Comparison of ENCODE assay signal across 19 cellular contexts in the genomic region with DNA sequence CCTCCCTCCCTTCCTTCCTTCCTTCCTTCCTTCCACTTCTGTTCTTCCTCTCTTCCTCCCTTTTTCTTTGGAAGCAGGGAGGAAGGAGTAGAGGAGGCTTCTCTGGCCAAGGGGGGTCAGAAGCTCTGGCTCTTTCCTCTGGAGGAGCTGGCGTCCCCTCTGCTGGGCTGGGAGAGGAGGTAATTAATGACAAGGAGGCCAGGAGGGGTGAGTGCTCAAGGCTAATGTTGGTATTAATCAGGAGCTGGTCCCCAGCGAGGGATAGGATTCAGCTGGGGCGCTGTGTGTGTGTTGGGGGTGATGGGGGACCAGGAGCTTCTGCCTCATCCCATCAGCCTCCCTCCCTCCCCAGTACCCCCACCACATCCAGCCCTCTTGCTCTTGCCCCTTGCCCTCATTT. TPM values are rescaled to one million over a fixed set of nuclear protein-coding genes. Genes with fewer than 3 reads are reported as not detected.
DNase-seq lines count a peak whose midpoint lies in the region; ATAC-seq lines count a peak whose summit lies in the region.
"Had no signal": no experiment of that assay in that cellular context is flagged by ENCODE, and none has a peak within 500 bp of the region (broad histone marks: within the 10 kb centered on the region; RNA-seq: fewer than 3 reads in every experiment).

No MANE protein-coding gene starts in this region.

- no peaks in the 10 kb centered on the region for H3K9me3 Mint-ChIP-seq in effector memory CD8-positive, alpha-beta T cell
- H3K9me3 Mint-ChIP-seq: T-cell had no signal

- intact Hi-C loops in Right ventricle myocardium superior (cut with DNase I) (no loop called here), left ventricle myocardium superior (cut with micrococcal nuclease) (loop anchor here (10.0 kb wide), 1 partner anchor 93 kb away; no protein-coding TSS in a partner anchor)

- H3K4me1 Mint-ChIP-seq in effector memory CD8-positive, alpha-beta T cell (ENCODE audit: low read depth in 2 of 2), result peaks cover 4 to 5% of the 10 kb centered on the region in 2 donors

- peak; percentile 7 for DNase-seq in Right ventricle myocardium superior
- DNase-seq in left ventricle myocardium superior, result no peak
- peak; percentile 52 for DNase-seq in NCI-H69 (lab: John Stamatoyannopoulos, UW)
- DNase-seq in left kidney (ENCODE audit: low read depth, low spot score), result peak; percentile 85
- no peak for DNase-seq in effector memory CD8-positive, alpha-beta T cell
- DNase-seq in pons (ENCODE audit: low spot score), result no peak
- DNase-seq: C1 segment of cervical spinal cord; CD8-positive, alpha-beta memory T cell; MM.1S; NCI-H1092; NCI-H1694; NCI-H2081 treated with DMSO at 0.1 percent for 48 hours; NCI-H345; NCI-H526; Peyer's patch; T-cell had no signal

- peaks cover 60 to 80% of the 10 kb centered on the region in 2 donors for H3K27me3 Mint-ChIP-seq in effector memory CD8-positive, alpha-beta T cell

- H3K27ac Mint-ChIP-seq in effector memory CD8-positive, alpha-beta T cell, result no peak overlapping the region
- H3K27ac Mint-ChIP-seq: CD8-positive, alpha-beta memory T cell; T-cell had no signal

- no peaks in the 10 kb centered on the region for H3K36me3 Mint-ChIP-seq in effector memory CD8-positive, alpha-beta T cell (ENCODE audit: insufficient read depth)
- H3K36me3 Mint-ChIP-seq: T-cell had no signal

- no peak for ATAC-seq in Right ventricle myocardium superior (ENCODE audit: poor library complexity)
- ATAC-seq in left ventricle myocardium superior, result no peak
- ATAC-seq in effector memory CD8-positive, alpha-beta T cell (replicated peaks), result no peak
- no peak for ATAC-seq in GM21529 (IDR thresholded peaks at IDR 0.05; ENCODE audit: unreplicated experiment)
- ATAC-seq: T-cell had no signal

- no peak overlapping the region for H3K4me3 Mint-ChIP-seq in effector memory CD8-positive, alpha-beta T cell
- H3K4me3 Mint-ChIP-seq: CD8-positive, alpha-beta memory T cell; T-cell had no signal

RNA-seq across cellular contexts. Expression of a gene that starts 6.2 kb away (rescaled TPM):
- total RNA-seq in Right ventricle myocardium superior (6.7 TPM), left ventricle myocardium superior (8.2 TPM)
- total RNA-seq: CD8-positive, alpha-beta memory T cell had no signal

RNA-seq across cellular contexts. Expression of a gene that starts 26.7 kb away (rescaled TPM):
- 2.5 TPM for total RNA-seq in Right ventricle myocardium superior
- total RNA-seq in left ventricle myocardium superior, result 0.69 TPM
- total RNA-seq: LHCN-M2 had no signal

RNA-seq across cellular contexts. Expression of a gene that starts 28.4 kb away (rescaled TPM):
- total RNA-seq in Right ventricle myocardium superior, result 0.40 TPM
- total RNA-seq in left ventricle myocardium superior, result 0.72 TPM
- total RNA-seq: LHCN-M2, Peyer's patch had no signal

RNA-seq across cellular contexts. Expression of a gene that starts 33.1 kb away (rescaled TPM):
- not detected for total RNA-seq in Right ventricle myocardium superior
- total RNA-seq in left ventricle myocardium superior, result 0.17 TPM
- total RNA-seq: A673; CD8-positive, alpha-beta memory T cell; LHCN-M2; Peyer's patch; T-cell had no signal

Comparison
In these comparisons a context has a peak if more than half of its experiments do, and no peak if none do; other contexts are left out.
1. DNase-seq: peak in Right ventricle myocardium superior (single experiment), NCI-H69 (single experiment) and left kidney (single experiment); none in left ventricle myocardium superior (single experiment), effector memory CD8-positive, alpha-beta T cell (0 of 3) and pons (single experiment).